ENCODE assay signal across 18 cellular contexts in the genomic region with DNA sequence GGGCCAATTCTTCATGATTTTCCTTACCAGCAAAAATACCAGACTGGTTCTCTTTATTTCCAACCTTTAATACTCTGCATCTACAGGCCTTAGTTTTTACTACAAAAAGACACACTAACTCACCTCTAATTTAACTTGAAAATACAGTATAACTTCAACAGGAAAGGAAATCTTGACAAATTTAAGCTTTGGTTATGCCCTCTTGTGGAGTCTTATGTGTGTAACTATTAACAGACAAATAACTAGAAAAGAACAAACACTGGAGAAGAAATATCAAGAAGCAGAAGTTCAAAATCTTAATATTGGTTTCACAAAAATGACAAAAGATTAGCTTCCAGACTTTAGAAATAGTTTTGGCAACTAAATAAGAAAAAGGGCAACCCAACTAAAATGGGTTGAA.
"Had no signal": no experiment of that assay in that cellular context is flagged by ENCODE, and none has a peak within 500 bp of the region (broad histone marks: within the 10 kb centered on the region; RNA-seq: fewer than 3 reads in every experiment).

No MANE protein-coding gene starts in this region.

- H3K79me2 ChIP-seq: parathyroid adenoma had no signal

- H2AFZ ChIP-seq: parathyroid adenoma had no signal

- H3K9me3 ChIP-seq: adrenal gland, neutrophil, testis, upper lobe of left lung had no signal

- ATAC-seq: left lobe of liver; natural killer cell treated with Interleukin-12 subunit alpha and Interleukin-12 subunit beta and Interleukin-15 and Interleukin-18, amount 100 ng/mL, for 72 hours; sciatic nerve; stimulated activated effector memory CD8-positive, alpha-beta T cell treated with anti-CD3 and anti-CD28 coated beads, Interleukin-12 subunit alpha, Interleukin-12 subunit beta, amount 100 ng/mL, for 72 hours had no signal

- H3K4me3 ChIP-seq: adrenal gland, esophagus muscularis mucosa, lung, testis, upper lobe of left lung had no signal

- DNase-seq: activated CD4-positive, alpha-beta T cell treated with anti-CD3 and anti-CD28 coated beads, Interleukin-2, amount 50 U/mL, for 4 hours; activated gamma-delta T cell; adrenal gland; dermis blood vessel endothelial cell; effector memory CD4-positive, alpha-beta T cell; head of caudate nucleus; kidney; stimulated activated CD4-positive, alpha-beta T cell treated with anti-CD3 and anti-CD28 coated beads, Interleukin-4, amount 100 ng/mL, for 24 hours; testis; upper lobe of left lung had no signal

- H3K36me3 ChIP-seq: adrenal gland had no signal

- H3K27me3 ChIP-seq: adrenal gland, esophagus muscularis mucosa, neutrophil, testis, upper lobe of left lung had no signal

- H3K27ac ChIP-seq: adrenal gland, esophagus muscularis mucosa, neutrophil, parathyroid adenoma, testis, upper lobe of left lung had no signal

- H3K4me1 ChIP-seq: adrenal gland, esophagus muscularis mucosa, parathyroid adenoma, testis, upper lobe of left lung had no signal

- H3K9ac ChIP-seq: parathyroid adenoma had no signal
